8 cellular contexts compared by ENCODE assay signal in genomic region chr9:74777136-74777879, GRCh38.
A peak's percentile ranks its signal among the peaks of the same experiment; 100 is the strongest.
DNase-seq lines count a peak whose midpoint lies in the region; ATAC-seq, FAIRE-seq and TF ChIP-seq lines count a peak whose summit lies in the region.

No MANE protein-coding gene starts in this region.

- TF ChIP-seq CTCF in A673 (conservative IDR thresholded peaks at IDR 0.05; ENCODE audit: low read depth, low read length) (peak; percentile 80), OCI-LY3 (IDR thresholded peaks at IDR 0.05; ENCODE audit: low read depth, low read length) (peak; percentile 89), thyroid gland (IDR thresholded peaks at IDR 0.05) (peak; percentile 34 to 78 (median 66))

- TF ChIP-seq POLR2A in GM12892 (IDR thresholded peaks at IDR 0.05; ENCODE audit: low read depth, low read length) (no peak), thyroid gland (IDR thresholded peaks at IDR 0.05) (no peak)

- H3K27me3 ChIP-seq in A673 (replicated peaks; ENCODE audit: insufficient read depth, low read depth, low read length, poor library complexity) (no peaks in the 10 kb centered on the region), OCI-LY3 (ENCODE audit: low read depth, low read length) (peaks cover 34% of the 10 kb centered on the region), thyroid gland (no peaks in the 10 kb centered on the region)

- H3K9me3 ChIP-seq in A673 (ENCODE audit: low read depth, low read length, poor library complexity, severe bottlenecking) (no peaks in the 10 kb centered on the region), OCI-LY3 (ENCODE audit: insufficient read depth, low read length) (no peaks in the 10 kb centered on the region), thyroid gland (no peaks in the 10 kb centered on the region)

- H3K4me1 ChIP-seq in A673 (ENCODE audit: insufficient read depth, low read length, poor library complexity, severe bottlenecking) (no peaks in the 10 kb centered on the region), OCI-LY3 (ENCODE audit: low read length) (peaks cover 19% of the 10 kb centered on the region), thyroid gland (peaks cover 0 to 3% of the 10 kb centered on the region in 2 donors)

- H3K9ac ChIP-seq in OCI-LY3 (ENCODE audit: low read length): no peak overlapping the region

- H3K27ac ChIP-seq in A673 (ENCODE audit: low read depth, low read length, poor library complexity, severe bottlenecking) (no peak overlapping the region), OCI-LY3 (ENCODE audit: low read length) (no peak overlapping the region), thyroid gland (no peak overlapping the region)

- ATAC-seq in HG03135 (IDR thresholded peaks at IDR 0.05; ENCODE audit: unreplicated experiment): peak; percentile 54

- CTCF ChIA-PET in A673 (lab: Charles Lee): interaction anchor here (1.0 to 1.2 kb wide), 3 partner anchors 175 to 250 kb away, joined by 3 to 4 read pairs (median 3); partner anchors contain the start of gene C9orf40

- intact Hi-C loops in A673 (cut with micrococcal nuclease; ENCODE audit: unreplicated experiment): loop anchor here (1.0 kb wide), 1 partner anchor 225 kb away; no protein-coding TSS in a partner anchor
- intact Hi-C loops in thyroid gland (cut with DNase I): loop anchor here (5.0 kb wide), 1 partner anchor 300 kb away; no protein-coding TSS in a partner anchor

- H3K79me2 ChIP-seq in OCI-LY3 (ENCODE audit: low read length): no peaks in the 10 kb centered on the region

- H3K4me2 ChIP-seq in OCI-LY3 (ENCODE audit: low read length): no peak overlapping the region

- WGBS in thyroid gland, 2 donors: 36% methylated on average over 8 of the region's 8 CpGs

- no peaks in the 10 kb centered on the region for H4K20me1 ChIP-seq in OCI-LY3 (ENCODE audit: insufficient read depth, low read length)

- POLR2A ChIA-PET in A673 (lab: Charles Lee; ENCODE audit: low non-redundant PET): no interaction called here

- H3K4me3 ChIP-seq in A673 (ENCODE audit: low read depth, low read length, poor library complexity, severe bottlenecking): no peak overlapping the region
- H3K4me3 ChIP-seq in OCI-LY3 (ENCODE audit: low read length): no peak overlapping the region
- H3K4me3 ChIP-seq in thyroid gland (replicated peaks in 1 of 3): no peak overlapping the region

- BruUV-seq in A673 (replicated peaks; lab: Mats Ljungman, UMichigan): no TSS peak

- peak; percentile 62 for FAIRE-seq in GM12892 (lab: Jason Lieb, UNC)

- H2AFZ ChIP-seq in OCI-LY3 (ENCODE audit: low read depth, low read length): no peak overlapping the region

- DNase-seq in A673 (ENCODE audit: low spot score): peak; percentile 64
- DNase-seq in GM12892 (ENCODE audit: insufficient read length): peak; percentile 16
- peak; percentile 75 to 76 for DNase-seq in activated T-cell treated with anti-CD3 and anti-CD28 coated beads, Interleukin-2, amount 50 U/mL, for 48 hours
- peak; percentile 81 for DNase-seq in fibroblast of peridontal ligament (ENCODE audit: extremely low read depth)
- peak; percentile 10 for DNase-seq in occipital lobe (lab: John Stamatoyannopoulos, UW)
- peak; percentile 65 to 79 for DNase-seq in thyroid gland

- no peaks in the 10 kb centered on the region for H3K36me3 ChIP-seq in A673 (ENCODE audit: insufficient read depth, low read length, poor library complexity, severe bottlenecking)
- H3K36me3 ChIP-seq in OCI-LY3 (replicated peaks; ENCODE audit: low read depth, low read length): no peaks in the 10 kb centered on the region
- H3K36me3 ChIP-seq in thyroid gland: no peaks in the 10 kb centered on the region

Comparison
In these comparisons a context has a peak if more than half of its experiments do, and no peak if none do; other contexts are left out.
1. DNase-seq: peak in every context shown above with its lines; median percentile 81 in fibroblast of peridontal ligament; 76 in activated T-cell treated with anti-CD3 and anti-CD28 coated beads, Interleukin-2, amount 50 U/mL, for 48 hours; 72 in thyroid gland; 64 in A673; 16 in GM12892; 10 in occipital lobe.